In the genomic region with DNA sequence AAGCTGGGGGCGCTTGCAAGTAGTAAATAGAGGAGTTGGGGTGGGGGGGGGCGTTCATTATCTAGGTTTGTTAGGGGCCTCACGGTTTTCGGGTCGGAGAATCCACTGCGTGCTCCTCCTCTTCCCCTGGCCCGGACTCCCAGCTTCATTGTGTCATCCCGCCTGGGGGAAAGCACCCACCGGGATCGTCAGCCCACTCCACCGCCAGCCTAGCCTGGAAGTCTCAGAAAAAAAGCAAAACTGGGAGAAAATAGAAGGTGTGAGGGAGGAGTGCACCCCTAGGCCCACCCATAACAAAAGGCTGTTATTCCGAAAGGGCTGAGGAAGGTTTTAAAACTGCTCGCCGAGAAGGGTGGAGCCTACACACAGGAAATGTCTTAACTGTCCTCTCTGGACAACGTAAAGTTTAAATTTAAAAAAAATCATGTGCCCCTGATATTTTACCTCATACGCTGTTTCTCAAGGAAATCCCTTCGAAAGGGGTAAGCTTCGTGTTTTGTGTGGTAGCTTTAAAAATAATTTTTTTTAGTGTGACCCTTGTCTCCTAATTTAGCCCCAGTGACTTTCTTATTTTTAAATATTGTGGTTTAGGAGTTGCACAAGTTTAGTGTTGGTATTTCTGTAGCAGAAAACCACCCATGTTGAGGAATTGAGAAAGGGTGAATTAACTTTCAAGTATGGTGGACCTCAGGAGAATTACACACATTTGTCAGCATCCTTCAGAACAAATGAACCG, we compare ENCODE assay signal across 1 cellular context.
TF ChIP-seq lines count a peak whose summit lies in the region.

No MANE protein-coding gene starts in this region.

TF ChIP-seq in GM12878, 131 proteins besides CTCF, POLR2A, EP300 and RAD21 (continued from another document and continues in another):
- TF ChIP-seq GABPA (IDR thresholded peaks at IDR 0.05; ENCODE audit: low read depth) (peak; percentile 48; the same call in 1 of the 2 replicates), KDM1A (IDR thresholded peaks at IDR 0.05; ENCODE audit: borderline replicate concordance) (no peak), STAT1 (conservative IDR thresholded peaks at IDR 0.05) (no peak), STAT3 (IDR thresholded peaks at IDR 0.05; ENCODE audit: low read depth, low read length) (0 out of 2 replicates have a peak, but pooled peaks have one; percentile 29), SREBF2 (IDR thresholded peaks at IDR 0.05; ENCODE audit: low read length) (no peak), PML (IDR thresholded peaks at IDR 0.05; ENCODE audit: low read length) (peak; percentile 85), IKZF1 (conservative IDR thresholded peaks at IDR 0.05) (peak; percentile 56), ZNF24 (IDR thresholded peaks at IDR 0.05) (no peak), HDGF (IDR thresholded peaks at IDR 0.05) (no peak), FOXM1 (IDR thresholded peaks at IDR 0.05; ENCODE audit: low read depth, low read length) (peak; percentile 89), ZSCAN29 (IDR thresholded peaks at IDR 0.05) (no peak), MYB (IDR thresholded peaks at IDR 0.05; ENCODE audit: borderline replicate concordance, low read depth, low read length) (no peak; the same call in 1 of the 2 replicates), CHD2 (IDR thresholded peaks at IDR 0.05; ENCODE audit: borderline replicate concordance, low read depth, low read length) (no peak), BHLHE40 (IDR thresholded peaks at IDR 0.05; ENCODE audit: borderline replicate concordance in 1 of 2, low read depth in 2 of 2, low read length in 1 of 2) (peak; percentile 45 to 65; a peak in 2 of 4 replicates), ZNF217 (IDR thresholded peaks at IDR 0.05) (peak; percentile 73; the same call in 1 of the 2 replicates), TBL1XR1 (IDR thresholded peaks at IDR 0.05; ENCODE audit: low read depth, low read length) (peak; percentile 97), CEBPB (IDR thresholded peaks at IDR 0.05; ENCODE audit: borderline replicate concordance in 1 of 2, low read depth in 2 of 2, low read length in 2 of 2) (peak; percentile 47 to 71; a peak in 2 of 4 replicates), EGR1 (IDR thresholded peaks at IDR 0.05; ENCODE audit: borderline replicate concordance in 1 of 2, low read depth in 2 of 2, low read length in 2 of 2) (no peak; a peak in 1 of 3 replicates), TAF1 (IDR thresholded peaks at IDR 0.05; ENCODE audit: borderline replicate concordance, low read depth, low read length) (peak; percentile 68), IKZF2 (IDR thresholded peaks at IDR 0.05) (peak; percentile 73; a peak in 3 of 4 replicates), NR2C2 (IDR thresholded peaks at IDR 0.05; ENCODE audit: borderline replicate concordance, control insufficient read depth, insufficient read length, low read depth) (no peak), SP1 (IDR thresholded peaks at IDR 0.05; ENCODE audit: low read depth, low read length) (peak; percentile 45), NR2F1 (conservative IDR thresholded peaks at IDR 0.05) (peak; percentile 70), NFIC (IDR thresholded peaks at IDR 0.05; ENCODE audit: low read depth, low read length) (peak; percentile 95), YY1 (IDR thresholded peaks at IDR 0.05; ENCODE audit: low read depth, low read length) (peak; percentile 26; the same call in 1 of the 2 replicates), SUPT20H (IDR thresholded peaks at IDR 0.05; ENCODE audit: borderline replicate concordance, control insufficient read depth, low read depth, low read length) (no peak), WRNIP1 (IDR thresholded peaks at IDR 0.05; ENCODE audit: borderline replicate concordance, low read depth, low read length) (no peak), POU2F2 (IDR thresholded peaks at IDR 0.05; ENCODE audit: borderline replicate concordance, low read depth, low read length) (0 out of 3 replicates have a peak, but pooled peaks have one; percentile 24), MEF2B (IDR thresholded peaks at IDR 0.05; ENCODE audit: partially characterized antibody, poor library complexity, severe bottlenecking) (peak; percentile 92), MEF2A (IDR thresholded peaks at IDR 0.05; ENCODE audit: insufficient read depth, low read depth, low read length) (peak; percentile 98), FOS (IDR thresholded peaks at IDR 0.05; ENCODE audit: borderline replicate concordance, extremely low read depth, insufficient read length) (no peak), RBBP5 (conservative IDR thresholded peaks at IDR 0.05) (no peak), RFX5 (IDR thresholded peaks at IDR 0.05; ENCODE audit: low read depth, low read length) (no peak), ZZZ3 (IDR thresholded peaks at IDR 0.05; ENCODE audit: control insufficient read depth, insufficient read length, low read depth) (no peak), CREB1 (IDR thresholded peaks at IDR 0.05; ENCODE audit: low read depth) (peak; percentile 47; the same call in 1 of the 2 replicates)
- TF ChIP-seq, protein P1, sequence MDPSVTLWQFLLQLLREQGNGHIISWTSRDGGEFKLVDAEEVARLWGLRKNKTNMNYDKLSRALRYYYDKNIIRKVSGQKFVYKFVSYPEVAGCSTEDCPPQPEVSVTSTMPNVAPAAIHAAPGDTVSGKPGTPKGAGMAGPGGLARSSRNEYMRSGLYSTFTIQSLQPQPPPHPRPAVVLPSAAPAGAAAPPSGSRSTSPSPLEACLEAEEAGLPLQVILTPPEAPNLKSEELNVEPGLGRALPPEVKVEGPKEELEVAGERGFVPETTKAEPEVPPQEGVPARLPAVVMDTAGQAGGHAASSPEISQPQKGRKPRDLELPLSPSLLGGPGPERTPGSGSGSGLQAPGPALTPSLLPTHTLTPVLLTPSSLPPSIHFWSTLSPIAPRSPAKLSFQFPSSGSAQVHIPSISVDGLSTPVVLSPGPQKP (IDR thresholded peaks at IDR 0.05; ENCODE audit: low read depth, low read length): no peak
- TF ChIP-seq, protein P2, sequence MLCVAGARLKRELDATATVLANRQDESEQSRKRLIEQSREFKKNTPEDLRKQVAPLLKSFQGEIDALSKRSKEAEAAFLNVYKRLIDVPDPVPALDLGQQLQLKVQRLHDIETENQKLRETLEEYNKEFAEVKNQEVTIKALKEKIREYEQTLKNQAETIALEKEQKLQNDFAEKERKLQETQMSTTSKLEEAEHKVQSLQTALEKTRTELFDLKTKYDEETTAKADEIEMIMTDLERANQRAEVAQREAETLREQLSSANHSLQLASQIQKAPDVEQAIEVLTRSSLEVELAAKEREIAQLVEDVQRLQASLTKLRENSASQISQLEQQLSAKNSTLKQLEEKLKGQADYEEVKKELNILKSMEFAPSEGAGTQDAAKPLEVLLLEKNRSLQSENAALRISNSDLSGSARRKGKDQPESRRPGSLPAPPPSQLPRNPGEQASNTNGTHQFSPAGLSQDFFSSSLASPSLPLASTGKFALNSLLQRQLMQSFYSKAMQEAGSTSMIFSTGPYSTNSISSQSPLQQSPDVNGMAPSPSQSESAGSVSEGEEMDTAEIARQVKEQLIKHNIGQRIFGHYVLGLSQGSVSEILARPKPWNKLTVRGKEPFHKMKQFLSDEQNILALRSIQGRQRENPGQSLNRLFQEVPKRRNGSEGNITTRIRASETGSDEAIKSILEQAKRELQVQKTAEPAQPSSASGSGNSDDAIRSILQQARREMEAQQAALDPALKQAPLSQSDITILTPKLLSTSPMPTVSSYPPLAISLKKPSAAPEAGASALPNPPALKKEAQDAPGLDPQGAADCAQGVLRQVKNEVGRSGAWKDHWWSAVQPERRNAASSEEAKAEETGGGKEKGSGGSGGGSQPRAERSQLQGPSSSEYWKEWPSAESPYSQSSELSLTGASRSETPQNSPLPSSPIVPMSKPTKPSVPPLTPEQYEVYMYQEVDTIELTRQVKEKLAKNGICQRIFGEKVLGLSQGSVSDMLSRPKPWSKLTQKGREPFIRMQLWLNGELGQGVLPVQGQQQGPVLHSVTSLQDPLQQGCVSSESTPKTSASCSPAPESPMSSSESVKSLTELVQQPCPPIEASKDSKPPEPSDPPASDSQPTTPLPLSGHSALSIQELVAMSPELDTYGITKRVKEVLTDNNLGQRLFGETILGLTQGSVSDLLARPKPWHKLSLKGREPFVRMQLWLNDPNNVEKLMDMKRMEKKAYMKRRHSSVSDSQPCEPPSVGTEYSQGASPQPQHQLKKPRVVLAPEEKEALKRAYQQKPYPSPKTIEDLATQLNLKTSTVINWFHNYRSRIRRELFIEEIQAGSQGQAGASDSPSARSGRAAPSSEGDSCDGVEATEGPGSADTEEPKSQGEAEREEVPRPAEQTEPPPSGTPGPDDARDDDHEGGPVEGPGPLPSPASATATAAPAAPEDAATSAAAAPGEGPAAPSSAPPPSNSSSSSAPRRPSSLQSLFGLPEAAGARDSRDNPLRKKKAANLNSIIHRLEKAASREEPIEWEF (IDR thresholded peaks at IDR 0.05; ENCODE audit: insufficient replicate concordance, low read depth, low read length): no peak
- TF ChIP-seq, protein P3, sequence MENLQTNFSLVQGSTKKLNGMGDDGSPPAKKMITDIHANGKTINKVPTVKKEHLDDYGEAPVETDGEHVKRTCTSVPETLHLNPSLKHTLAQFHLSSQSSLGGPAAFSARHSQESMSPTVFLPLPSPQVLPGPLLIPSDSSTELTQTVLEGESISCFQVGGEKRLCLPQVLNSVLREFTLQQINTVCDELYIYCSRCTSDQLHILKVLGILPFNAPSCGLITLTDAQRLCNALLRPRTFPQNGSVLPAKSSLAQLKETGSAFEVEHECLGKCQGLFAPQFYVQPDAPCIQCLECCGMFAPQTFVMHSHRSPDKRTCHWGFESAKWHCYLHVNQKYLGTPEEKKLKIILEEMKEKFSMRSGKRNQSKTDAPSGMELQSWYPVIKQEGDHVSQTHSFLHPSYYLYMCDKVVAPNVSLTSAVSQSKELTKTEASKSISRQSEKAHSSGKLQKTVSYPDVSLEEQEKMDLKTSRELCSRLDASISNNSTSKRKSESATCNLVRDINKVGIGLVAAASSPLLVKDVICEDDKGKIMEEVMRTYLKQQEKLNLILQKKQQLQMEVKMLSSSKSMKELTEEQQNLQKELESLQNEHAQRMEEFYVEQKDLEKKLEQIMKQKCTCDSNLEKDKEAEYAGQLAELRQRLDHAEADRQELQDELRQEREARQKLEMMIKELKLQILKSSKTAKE (IDR thresholded peaks at IDR 0.05; ENCODE audit: low read depth, poor library complexity, severe bottlenecking): peak; percentile 94
- TF ChIP-seq, protein P4, sequence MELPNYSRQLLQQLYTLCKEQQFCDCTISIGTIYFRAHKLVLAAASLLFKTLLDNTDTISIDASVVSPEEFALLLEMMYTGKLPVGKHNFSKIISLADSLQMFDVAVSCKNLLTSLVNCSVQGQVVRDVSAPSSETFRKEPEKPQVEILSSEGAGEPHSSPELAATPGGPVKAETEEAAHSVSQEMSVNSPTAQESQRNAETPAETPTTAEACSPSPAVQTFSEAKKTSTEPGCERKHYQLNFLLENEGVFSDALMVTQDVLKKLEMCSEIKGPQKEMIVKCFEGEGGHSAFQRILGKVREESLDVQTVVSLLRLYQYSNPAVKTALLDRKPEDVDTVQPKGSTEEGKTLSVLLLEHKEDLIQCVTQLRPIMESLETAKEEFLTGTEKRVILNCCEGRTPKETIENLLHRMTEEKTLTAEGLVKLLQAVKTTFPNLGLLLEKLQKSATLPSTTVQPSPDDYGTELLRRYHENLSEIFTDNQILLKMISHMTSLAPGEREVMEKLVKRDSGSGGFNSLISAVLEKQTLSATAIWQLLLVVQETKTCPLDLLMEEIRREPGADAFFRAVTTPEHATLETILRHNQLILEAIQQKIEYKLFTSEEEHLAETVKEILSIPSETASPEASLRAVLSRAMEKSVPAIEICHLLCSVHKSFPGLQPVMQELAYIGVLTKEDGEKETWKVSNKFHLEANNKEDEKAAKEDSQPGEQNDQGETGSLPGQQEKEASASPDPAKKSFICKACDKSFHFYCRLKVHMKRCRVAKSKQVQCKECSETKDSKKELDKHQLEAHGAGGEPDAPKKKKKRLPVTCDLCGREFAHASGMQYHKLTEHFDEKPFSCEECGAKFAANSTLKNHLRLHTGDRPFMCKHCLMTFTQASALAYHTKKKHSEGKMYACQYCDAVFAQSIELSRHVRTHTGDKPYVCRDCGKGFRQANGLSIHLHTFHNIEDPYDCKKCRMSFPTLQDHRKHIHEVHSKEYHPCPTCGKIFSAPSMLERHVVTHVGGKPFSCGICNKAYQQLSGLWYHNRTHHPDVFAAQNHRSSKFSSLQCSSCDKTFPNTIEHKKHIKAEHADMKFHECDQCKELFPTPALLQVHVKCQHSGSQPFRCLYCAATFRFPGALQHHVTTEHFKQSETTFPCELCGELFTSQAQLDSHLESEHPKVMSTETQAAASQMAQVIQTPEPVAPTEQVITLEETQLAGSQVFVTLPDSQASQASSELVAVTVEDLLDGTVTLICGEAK (IDR thresholded peaks at IDR 0.05; ENCODE audit: borderline replicate concordance): peak; percentile 99
- TF ChIP-seq, protein P5, sequence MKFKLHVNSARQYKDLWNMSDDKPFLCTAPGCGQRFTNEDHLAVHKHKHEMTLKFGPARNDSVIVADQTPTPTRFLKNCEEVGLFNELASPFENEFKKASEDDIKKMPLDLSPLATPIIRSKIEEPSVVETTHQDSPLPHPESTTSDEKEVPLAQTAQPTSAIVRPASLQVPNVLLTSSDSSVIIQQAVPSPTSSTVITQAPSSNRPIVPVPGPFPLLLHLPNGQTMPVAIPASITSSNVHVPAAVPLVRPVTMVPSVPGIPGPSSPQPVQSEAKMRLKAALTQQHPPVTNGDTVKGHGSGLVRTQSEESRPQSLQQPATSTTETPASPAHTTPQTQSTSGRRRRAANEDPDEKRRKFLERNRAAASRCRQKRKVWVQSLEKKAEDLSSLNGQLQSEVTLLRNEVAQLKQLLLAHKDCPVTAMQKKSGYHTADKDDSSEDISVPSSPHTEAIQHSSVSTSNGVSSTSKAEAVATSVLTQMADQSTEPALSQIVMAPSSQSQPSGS (IDR thresholded peaks at IDR 0.05; ENCODE audit: low read length): peak; percentile 93
- TF ChIP-seq, protein P6, sequence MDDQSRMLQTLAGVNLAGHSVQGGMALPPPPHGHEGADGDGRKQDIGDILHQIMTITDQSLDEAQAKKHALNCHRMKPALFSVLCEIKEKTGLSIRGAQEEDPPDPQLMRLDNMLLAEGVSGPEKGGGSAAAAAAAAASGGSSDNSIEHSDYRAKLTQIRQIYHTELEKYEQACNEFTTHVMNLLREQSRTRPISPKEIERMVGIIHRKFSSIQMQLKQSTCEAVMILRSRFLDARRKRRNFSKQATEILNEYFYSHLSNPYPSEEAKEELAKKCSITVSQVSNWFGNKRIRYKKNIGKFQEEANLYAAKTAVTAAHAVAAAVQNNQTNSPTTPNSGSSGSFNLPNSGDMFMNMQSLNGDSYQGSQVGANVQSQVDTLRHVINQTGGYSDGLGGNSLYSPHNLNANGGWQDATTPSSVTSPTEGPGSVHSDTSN (IDR thresholded peaks at IDR 0.05; ENCODE audit: insufficient replicate concordance, low read depth, low read length): no peak
- TF ChIP-seq, protein P7, sequence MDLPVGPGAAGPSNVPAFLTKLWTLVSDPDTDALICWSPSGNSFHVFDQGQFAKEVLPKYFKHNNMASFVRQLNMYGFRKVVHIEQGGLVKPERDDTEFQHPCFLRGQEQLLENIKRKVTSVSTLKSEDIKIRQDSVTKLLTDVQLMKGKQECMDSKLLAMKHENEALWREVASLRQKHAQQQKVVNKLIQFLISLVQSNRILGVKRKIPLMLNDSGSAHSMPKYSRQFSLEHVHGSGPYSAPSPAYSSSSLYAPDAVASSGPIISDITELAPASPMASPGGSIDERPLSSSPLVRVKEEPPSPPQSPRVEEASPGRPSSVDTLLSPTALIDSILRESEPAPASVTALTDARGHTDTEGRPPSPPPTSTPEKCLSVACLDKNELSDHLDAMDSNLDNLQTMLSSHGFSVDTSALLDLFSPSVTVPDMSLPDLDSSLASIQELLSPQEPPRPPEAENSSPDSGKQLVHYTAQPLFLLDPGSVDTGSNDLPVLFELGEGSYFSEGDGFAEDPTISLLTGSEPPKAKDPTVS (IDR thresholded peaks at IDR 0.05; ENCODE audit: low read depth, low read length): no peak
